In genomic region chr2:74854401-74854800, GRCh38 we compare ENCODE assay signal across 23 cellular contexts. TPM values are rescaled to one million over a fixed set of nuclear protein-coding genes. Genes with fewer than 3 reads are reported as not detected.
DNase-seq lines count a peak whose midpoint lies in the region; ATAC-seq, FAIRE-seq and TF ChIP-seq lines count a peak whose summit lies in the region.
"Had no signal": no experiment of that assay in that cellular context is flagged by ENCODE, and none has a peak within 500 bp of the region (broad histone marks: within the 10 kb centered on the region; RNA-seq: fewer than 3 reads in every experiment).

No MANE protein-coding gene starts in this region.

- H3K4me1 Mint-ChIP-seq in T-helper 17 cell (peaks cover 27% of the 10 kb centered on the region), neural progenitor cell (peaks cover 5% of the 10 kb centered on the region), osteocyte (ENCODE audit: unreplicated experiment) (peaks cover 10% of the 10 kb centered on the region)

- H3K27me3 Mint-ChIP-seq in T-helper 17 cell, result no peaks in the 10 kb centered on the region
- H3K27me3 Mint-ChIP-seq in neural progenitor cell (ENCODE audit: insufficient read depth, low read depth), result peaks cover 3% of the 10 kb centered on the region
- H3K27me3 Mint-ChIP-seq in osteocyte (ENCODE audit: unreplicated experiment), result no peaks in the 10 kb centered on the region
- H3K27me3 Mint-ChIP-seq: CD8-positive, alpha-beta memory T cell; IgD-negative memory B cell had no signal

- no peak overlapping the region for H3K9ac ChIP-seq in neural progenitor cell
- H3K9ac ChIP-seq: BLaER1 treated with 17β-estradiol and CSF1 and Interleukin-3, amounts not matched to agents 10 nM and 100 nM; GM23248 had no signal

- intact Hi-C loops in Right ventricle myocardium inferior (cut with DNase I), result no loop called here
- intact Hi-C loops in adrenal gland (cut with DNase I), result no loop called here

- H3K27ac ChIP-seq in cardiac muscle cell, result peak overlapping the region; percentile 89
- H3K27ac ChIP-seq in neural progenitor cell, result no peak overlapping the region
- H3K27ac ChIP-seq in adrenal gland, result no peak overlapping the region
- H3K27ac ChIP-seq: 22Rv1, A549, GM23248, HL-60 had no signal

- H3K27me3 ChIP-seq in cardiac muscle cell (no peaks in the 10 kb centered on the region), neural progenitor cell (no peaks in the 10 kb centered on the region), adrenal gland (no peaks in the 10 kb centered on the region)
- H3K27me3 ChIP-seq: BLaER1 treated with 17β-estradiol and CSF1 and Interleukin-3, amounts not matched to agents 10 nM and 100 nM had no signal

- H3K4me1 ChIP-seq in cardiac muscle cell (ENCODE audit: low read depth) (peaks cover 67% of the 10 kb centered on the region), neural progenitor cell (peaks cover 2% of the 10 kb centered on the region), adrenal gland (replicated peaks in 1 of 2) (peaks cover 0 to 6% of the 10 kb centered on the region in 2 donors)

- H3K4me3 Mint-ChIP-seq in T-helper 17 cell (no peak overlapping the region), neural progenitor cell (peak overlapping the region; percentile 64), osteocyte (ENCODE audit: unreplicated experiment) (no peak overlapping the region)
- H3K4me3 Mint-ChIP-seq: CD8-positive, alpha-beta memory T cell; IgD-negative memory B cell had no signal

- H3K4me2 ChIP-seq in neural progenitor cell, result no peak overlapping the region
- H3K4me2 ChIP-seq: A549; BLaER1 treated with 17β-estradiol and CSF1 and Interleukin-3, amounts not matched to agents 10 nM and 100 nM had no signal

- H3K9me3 Mint-ChIP-seq in neural progenitor cell, result no peaks in the 10 kb centered on the region
- no peaks in the 10 kb centered on the region for H3K9me3 Mint-ChIP-seq in osteocyte (ENCODE audit: unreplicated experiment)
- H3K9me3 Mint-ChIP-seq: CD8-positive, alpha-beta memory T cell; IgD-negative memory B cell had no signal

- H3F3A ChIP-seq in neural progenitor cell (ENCODE audit: low read depth), result peaks cover 3% of the 10 kb centered on the region

- H3K9me3 ChIP-seq in cardiac muscle cell (ENCODE audit: low read depth) (no peaks in the 10 kb centered on the region), T-helper 17 cell (ENCODE audit: control insufficient read depth, low read length, poor library complexity, severe bottlenecking) (no peaks in the 10 kb centered on the region), neural progenitor cell (ENCODE audit: low read depth) (no peaks in the 10 kb centered on the region), adrenal gland (replicated peaks in 1 of 3) (no peaks in the 10 kb centered on the region)
- H3K9me3 ChIP-seq: A549; BLaER1 treated with 17β-estradiol and CSF1 and Interleukin-3, amounts not matched to agents 10 nM and 100 nM had no signal

- peaks cover 98% of the 10 kb centered on the region for H4K20me1 ChIP-seq in neural progenitor cell (ENCODE audit: low read depth)

- H3K36me3 ChIP-seq in cardiac muscle cell, result peaks cover 13% of the 10 kb centered on the region
- H3K36me3 ChIP-seq in neural progenitor cell, result peaks cover 4% of the 10 kb centered on the region
- no peaks in the 10 kb centered on the region for H3K36me3 ChIP-seq in adrenal gland (replicated peaks in 1 of 2)

- TF ChIP-seq CTCF in cardiac muscle cell (IDR thresholded peaks at IDR 0.05; ENCODE audit: low read depth, low read length) (no peak), neural progenitor cell (IDR thresholded peaks at IDR 0.05) (no peak), osteocyte (IDR thresholded peaks at IDR 0.05) (no peak), adrenal gland (IDR thresholded peaks at IDR 0.05) (no peak)

- peak overlapping the region; percentile 69 for H3K27ac Mint-ChIP-seq in T-helper 17 cell
- no peak overlapping the region for H3K27ac Mint-ChIP-seq in neural progenitor cell
- H3K27ac Mint-ChIP-seq in osteocyte (ENCODE audit: unreplicated experiment), result no peak overlapping the region
- H3K27ac Mint-ChIP-seq: IgD-negative memory B cell had no signal

- DNase-seq in cardiac muscle cell (ENCODE audit: low read depth in 1 of 2, low spot score in 1 of 2) (no peak), Right ventricle myocardium inferior (ENCODE audit: missing footprints) (no peak), T-helper 17 cell (no peak), neural progenitor cell (ENCODE audit: low spot score) (no peak), osteocyte (ENCODE audit: extremely low spot score, unreplicated experiment) (no peak), RCC 7860 (ENCODE audit: low spot score) (no peak), adrenal gland (no peak)
- DNase-seq: AML-193; CD8-positive, alpha-beta memory T cell; COR-L47; DMS 273 treated with DMSO at 0.1 percent for 48 hours; DMS53; GM23248; HCEC 1CT had no signal

- TF ChIP-seq POLR2A in adrenal gland (IDR thresholded peaks at IDR 0.05), result no peak

- FAIRE-seq in RCC 7860 (lab: Jason Lieb, UNC), result no peak
- FAIRE-seq: A549, G401.6, GM12892, GM18507, H54 had no signal

- H3K36me3 Mint-ChIP-seq in T-helper 17 cell (ENCODE audit: low read depth) (no peaks in the 10 kb centered on the region), neural progenitor cell (peaks cover 29% of the 10 kb centered on the region), osteocyte (ENCODE audit: unreplicated experiment) (peaks cover 8% of the 10 kb centered on the region)

- no peak for ATAC-seq in Right ventricle myocardium inferior
- no peak for ATAC-seq in T-helper 17 cell
- ATAC-seq: A549 had no signal

- H3K4me3 ChIP-seq in cardiac muscle cell (no peak overlapping the region), neural progenitor cell (no peak overlapping the region), adrenal gland (no peak overlapping the region)
- H3K4me3 ChIP-seq: A549; BLaER1 treated with 17β-estradiol and CSF1 and Interleukin-3, amounts not matched to agents 10 nM and 100 nM; GM23248 had no signal

- no peak overlapping the region for H2AFZ ChIP-seq in neural progenitor cell (replicated peaks)
- H2AFZ ChIP-seq: GM23248 had no signal

- WGBS in adrenal gland, 4 donors, result 83 to 96% (median 90%) methylated on average over 2 to 4 of the region's 4 CpGs

- peaks cover 59% of the 10 kb centered on the region for H3K79me2 ChIP-seq in neural progenitor cell (ENCODE audit: low read depth)

RNA-seq across cellular contexts. Expression of gene HK2, which starts 20.5 kb away (rescaled TPM):
- total RNA-seq in cardiac muscle cell (109 and 127 TPM in 2 replicates), Right ventricle myocardium inferior (5.4 TPM), T-helper 17 cell (10 to 100 TPM; 11.3 to 13.3 TPM), neural progenitor cell (ENCODE audit: low replicate concordance) (61.8 and 72.1 TPM in 2 replicates), osteocyte (13.8 and 14.1 TPM in 2 replicates), adrenal gland (10 to 100 TPM in 2 of 8 donors, 1 to 10 TPM in 6; 1.2 to 11.7 (median 5.0) TPM)
- polyA plus RNA-seq in cardiac muscle cell (77.3 and 94.6 TPM in 2 replicates), adrenal gland (1 to 10 TPM; 1.5 to 5.9 (median 2.2) TPM)
